In the genomic region with DNA sequence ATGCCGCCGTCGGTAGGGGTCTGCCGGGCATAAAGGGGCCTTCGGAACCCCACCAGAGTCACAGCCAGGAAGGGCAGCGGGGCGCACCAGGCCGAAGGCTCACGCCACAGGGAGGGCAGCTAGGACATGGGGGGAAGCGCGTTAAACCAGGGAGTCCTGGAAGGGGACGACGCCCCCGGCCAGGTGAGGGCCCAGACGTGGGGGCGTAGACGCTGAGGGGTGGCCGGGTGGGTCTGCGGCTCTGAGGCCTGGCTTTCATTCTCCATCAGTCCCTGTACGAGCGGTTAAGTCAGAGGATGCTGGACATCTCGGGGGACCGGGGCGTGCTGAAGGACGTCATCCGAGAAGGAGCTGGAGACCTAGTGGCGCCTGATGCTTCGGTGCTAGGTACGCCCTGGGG, we compare ENCODE assay signal across 6 cellular contexts. TPM values are rescaled to one million over a fixed set of nuclear protein-coding genes. Genes with fewer than 3 reads are reported as not detected.
"Had no signal": no experiment of that assay in that cellular context is flagged by ENCODE, and none has a peak within 500 bp of the region (broad histone marks: within the 10 kb centered on the region; RNA-seq: fewer than 3 reads in every experiment).

No MANE protein-coding gene starts in this region.

RNA-seq across cellular contexts. Expression of gene TRIM74, which starts 0.4 kb away (rescaled TPM):
- total RNA-seq: GM23248, H4, H7, HT1080 had no signal
- polyA plus RNA-seq: GM23248 had no signal

RNA-seq across cellular contexts. Expression of gene SPDYE8, which starts 59.9 kb away (rescaled TPM):
- total RNA-seq: GM23248, H4, H7, HepG2, HFFc6, HT1080 had no signal
- polyA plus RNA-seq: HepG2 had no signal
